ENCODE assay signal across 26 cellular contexts in genomic region chr10:121469797-121470606, GRCh38.
DNase-seq lines count a peak whose midpoint lies in the region; FAIRE-seq and TF ChIP-seq lines count a peak whose summit lies in the region.
"Had no signal": no experiment of that assay in that cellular context is flagged by ENCODE, and none has a peak within 500 bp of the region (broad histone marks: within the 10 kb centered on the region; RNA-seq: fewer than 3 reads in every experiment).

No MANE protein-coding gene starts in this region.

- H3K23me2 ChIP-seq in H1 (ENCODE audit: low read depth, low read length) = no peaks in the 10 kb centered on the region

- TF ChIP-seq EP300 in H1 (IDR thresholded peaks at IDR 0.05; ENCODE audit: borderline replicate concordance in 1 of 2, low read depth in 2 of 2, low read length in 2 of 2) = no peak

- no peak overlapping the region for H3K18ac ChIP-seq in H1 (ENCODE audit: extremely low read depth, low read length)

- H2BK15ac ChIP-seq in H1 (ENCODE audit: low read length) = no peak overlapping the region

- peaks cover 46% of the 10 kb centered on the region for H3K4me1 Mint-ChIP-seq in nephron progenitor cell

- intact Hi-C loops in uterus (cut with DNase I; ENCODE audit: low total_unique reads) = no loop called here

- CTCF ChIA-PET in H1 (lab: Charles Lee; ENCODE audit: partially characterized antibody) = interaction anchor here (1.0 kb wide), 1 partner anchor 109 kb away, joined by 3 read pairs; no protein-coding TSS in a partner anchor

- no peaks in the 10 kb centered on the region for H3K9me3 Mint-ChIP-seq in nephron progenitor cell
- H3K9me3 Mint-ChIP-seq: T-helper 1 cell treated with Interleukin-12 subunit alpha and Interleukin-12 subunit beta and Interleukin-4 antibody, amounts not matched to agents 30 μg/mL and 1 μg/mL, for 36 hours had no signal

- H2AK5ac ChIP-seq in H1 (ENCODE audit: low read depth, low read length) = no peak overlapping the region

- 88% methylated on average over 19 of the region's 19 CpGs; no CpG with 5 or more reads in 1 of the 2 experiments for WGBS in H1 (ENCODE audit: extremely low coverage in 1 of 2, insufficient coverage in 1 of 2, insufficient read length in 1 of 2, insufficient replicate concordance in 2 of 2, low coverage in 1 of 2, low lambda C conversion rate in 2 of 2, missing lambda C conversion rate in 1 of 2), 2 experiments

- H3K27ac ChIP-seq in H1 (ENCODE audit: low read depth, low read length) = no peak overlapping the region
- peak overlapping the region; percentile 13 to 49 for H3K27ac ChIP-seq in uterus
- no peak overlapping the region for H3K27ac ChIP-seq in right atrium auricular region
- H3K27ac ChIP-seq in coronary artery = no peak overlapping the region
- H3K27ac ChIP-seq: BLaER1 treated with 17β-estradiol and CSF1 and Interleukin-3, amounts not matched to agents 10 nM and 100 nM; esophagus squamous epithelium; SK-N-MC; tibial nerve had no signal

- H3K27me3 Mint-ChIP-seq in nephron progenitor cell (ENCODE audit: low read depth, poor library complexity) = peaks cover 11% of the 10 kb centered on the region

- no peaks in the 10 kb centered on the region for H3K9me3 ChIP-seq in H1 (ENCODE audit: insufficient read depth in 2 of 2, low read depth in 1 of 2, low read length in 1 of 2)
- no peaks in the 10 kb centered on the region for H3K9me3 ChIP-seq in uterus
- H3K9me3 ChIP-seq in right atrium auricular region = no peaks in the 10 kb centered on the region
- H3K9me3 ChIP-seq: BLaER1 treated with 17β-estradiol and CSF1 and Interleukin-3, amounts not matched to agents 10 nM and 100 nM; esophagus squamous epithelium; tibial nerve had no signal

- POLR2A ChIA-PET in H1 (lab: Charles Lee; ENCODE audit: partially characterized antibody) = no interaction called here

- H2BK12ac ChIP-seq in H1 (ENCODE audit: low read depth, low read length) = no peak overlapping the region

- peak; percentile 19 for DNase-seq in NCI-H526 treated with DMSO at 0.1 percent for 48 hours (lab: John Stamatoyannopoulos, UW)
- DNase-seq in H1 (ENCODE audit: low read depth in 1 of 2, low spot score in 2 of 2) = no peak
- DNase-seq in nephron progenitor cell = no peak
- DNase-seq in uterus = no peak
- no peak for DNase-seq in right atrium auricular region (ENCODE audit: low spot score)
- no peak for DNase-seq in 8988T
- no peak for DNase-seq in coronary artery (ENCODE audit: low spot score)
- DNase-seq: activated CD4-positive, alpha-beta memory T cell treated with anti-CD3 and anti-CD28 coated beads for 36 hours; activated T-cell treated with anti-CD3 and anti-CD28 coated beads, Interleukin-2, amount 50 U/mL, for 72 hours; central memory CD4-positive, alpha-beta T cell; dermis blood vessel endothelial cell; esophagus squamous epithelium; H7; Kasumi-1; NCI-H1436; NCI-H2081; NCI-H2227 treated with DMSO at 0.1 percent for 48 hours; stimulated activated CD4-positive, alpha-beta T cell treated with anti-CD3 and anti-CD28 coated beads, Interleukin-4, amount 100 ng/mL, for 24 hours had no signal

- H3K4me1 ChIP-seq in H1 (replicated peaks in 1 of 4; ENCODE audit: control insufficient read depth in 3 of 4, insufficient read depth in 4 of 4, low read length in 3 of 4) (no peaks in the 10 kb centered on the region; a peak in 1 of 7 replicates), uterus (no peaks in the 10 kb centered on the region), right atrium auricular region (no peaks in the 10 kb centered on the region)
- H3K4me1 ChIP-seq: BLaER1 treated with 17β-estradiol and CSF1 and Interleukin-3, amounts not matched to agents 10 nM and 100 nM; tibial nerve had no signal

- H3K4me3 Mint-ChIP-seq in nephron progenitor cell = peak overlapping the region; percentile 18
- H3K4me3 Mint-ChIP-seq: activated CD4-positive, alpha-beta memory T cell treated with anti-CD3 and anti-CD28 coated beads for 36 hours; activated T-cell treated with anti-CD3 and anti-CD28 coated beads, Interleukin-2, amount 50 U/mL, for 72 hours; T-helper 1 cell treated with Interleukin-12 subunit alpha and Interleukin-12 subunit beta and Interleukin-4 antibody, amounts not matched to agents 30 μg/mL and 1 μg/mL, for 36 hours had no signal

- no peak overlapping the region for H3K14ac ChIP-seq in H1 (ENCODE audit: insufficient read length)

- TF ChIP-seq CTCF in H1 (IDR thresholded peaks at IDR 0.05; ENCODE audit: control extremely low read depth in 1 of 3, insufficient read depth in 1 of 3, low read depth in 1 of 3, low read length in 3 of 3) = no peak
- no peak for TF ChIP-seq CTCF in nephron progenitor cell (IDR thresholded peaks at IDR 0.05)
- no peak for TF ChIP-seq CTCF in uterus (IDR thresholded peaks at IDR 0.05)
- TF ChIP-seq CTCF in right atrium auricular region (IDR thresholded peaks at IDR 0.05) = no peak
- no peak for TF ChIP-seq CTCF in coronary artery (IDR thresholded peaks at IDR 0.05)

- TF ChIP-seq POLR2A in H1 (IDR thresholded peaks at IDR 0.05; ENCODE audit: control extremely low read depth in 1 of 2, low read depth in 2 of 2, low read length in 2 of 2) (no peak), uterus (IDR thresholded peaks at IDR 0.05) (no peak)

- TF ChIP-seq RAD21 in H1 (IDR thresholded peaks at IDR 0.05 in 1 of 2, conservative IDR thresholded peaks at IDR 0.05 in 1 of 2; ENCODE audit: low read depth in 2 of 2, low read length in 2 of 2) = no peak

- no peaks in the 10 kb centered on the region for H3K36me3 ChIP-seq in H1 (ENCODE audit: control insufficient read depth in 2 of 4, insufficient read depth in 4 of 4, low read length in 3 of 4)
- no peaks in the 10 kb centered on the region for H3K36me3 ChIP-seq in uterus
- H3K36me3 ChIP-seq in right atrium auricular region = no peaks in the 10 kb centered on the region
- H3K36me3 ChIP-seq: BLaER1 treated with 17β-estradiol and CSF1 and Interleukin-3, amounts not matched to agents 10 nM and 100 nM; esophagus squamous epithelium; tibial nerve had no signal

- no peak overlapping the region for H3K56ac ChIP-seq in H1 (replicated peaks; ENCODE audit: insufficient read length, low read depth, low read length)

- no peak overlapping the region for H3K23ac ChIP-seq in H1 (ENCODE audit: insufficient read length)

- no peak overlapping the region for H2BK5ac ChIP-seq in H1 (ENCODE audit: low read depth, low read length)

- H3K27ac Mint-ChIP-seq in nephron progenitor cell = peak overlapping the region; percentile 42
- H3K27ac Mint-ChIP-seq: activated CD4-positive, alpha-beta memory T cell treated with anti-CD3 and anti-CD28 coated beads for 36 hours; activated T-cell treated with anti-CD3 and anti-CD28 coated beads, Interleukin-2, amount 50 U/mL, for 72 hours; T-helper 1 cell treated with Interleukin-12 subunit alpha and Interleukin-12 subunit beta and Interleukin-4 antibody, amounts not matched to agents 30 μg/mL and 1 μg/mL, for 36 hours had no signal

- FAIRE-seq in H1 (lab: Jason Lieb, UNC) = no peak
- FAIRE-seq: frontal cortex, GM12891, TTC549 had no signal

- H2BK120ac ChIP-seq in H1 (replicated peaks; ENCODE audit: low read depth, low read length) = no peak overlapping the region

- H3K79me1 ChIP-seq in H1 (ENCODE audit: low read depth, low read length) = no peaks in the 10 kb centered on the region

- H3K79me2 ChIP-seq in H1 (ENCODE audit: control insufficient read depth in 1 of 2, insufficient read depth in 2 of 2, low read length in 2 of 2) = no peaks in the 10 kb centered on the region

- no peak overlapping the region for H3K4ac ChIP-seq in H1 (replicated peaks; ENCODE audit: insufficient read length, low read depth, low read length)

- no peak overlapping the region for H3K4me3 ChIP-seq in H1 (ENCODE audit: extremely low read depth in 1 of 4, insufficient read depth in 2 of 4, low read depth in 3 of 4, low read length in 4 of 4)
- H3K4me3 ChIP-seq in uterus = no peak overlapping the region
- no peak overlapping the region for H3K4me3 ChIP-seq in right atrium auricular region
- H3K4me3 ChIP-seq in coronary artery = no peak overlapping the region
- H3K4me3 ChIP-seq: BLaER1 treated with 17β-estradiol and CSF1 and Interleukin-3, amounts not matched to agents 10 nM and 100 nM; esophagus squamous epithelium; lung; SK-N-MC; tibial nerve had no signal

- H4K91ac ChIP-seq in H1 (replicated peaks; ENCODE audit: insufficient read length, low read length) = no peak overlapping the region

- no peaks in the 10 kb centered on the region for H3K36me3 Mint-ChIP-seq in nephron progenitor cell (ENCODE audit: low read depth)
- H3K36me3 Mint-ChIP-seq: activated CD4-positive, alpha-beta memory T cell treated with anti-CD3 and anti-CD28 coated beads for 36 hours had no signal

- H3K27me3 ChIP-seq in H1 (replicated peaks in 1 of 4; ENCODE audit: control insufficient read depth in 3 of 4, extremely low read depth in 1 of 4, insufficient read depth in 3 of 4, low read length in 3 of 4) (0 out of 7 replicates have a peak, but pooled peaks cover 0 to 4% (median 0%) of the 10 kb centered on the region in 4 experiments), uterus (no peaks in the 10 kb centered on the region), right atrium auricular region (no peaks in the 10 kb centered on the region)
- H3K27me3 ChIP-seq: BLaER1 treated with 17β-estradiol and CSF1 and Interleukin-3, amounts not matched to agents 10 nM and 100 nM; esophagus squamous epithelium; tibial nerve had no signal

- H2BK20ac ChIP-seq in H1 (ENCODE audit: low read length) = no peak overlapping the region

- no peaks in the 10 kb centered on the region for H4K20me1 ChIP-seq in H1 (replicated peaks in 1 of 2; ENCODE audit: control insufficient read depth in 1 of 2, insufficient read depth in 2 of 2, low read length in 2 of 2)
- H4K20me1 ChIP-seq: BLaER1 treated with 17β-estradiol and CSF1 and Interleukin-3, amounts not matched to agents 10 nM and 100 nM had no signal

- H3K9ac ChIP-seq in H1 (replicated peaks in 1 of 4; ENCODE audit: extremely low read depth in 1 of 4, low read depth in 3 of 4, low read length in 3 of 4) = no peak overlapping the region
- H3K9ac ChIP-seq: BLaER1 treated with 17β-estradiol and CSF1 and Interleukin-3, amounts not matched to agents 10 nM and 100 nM had no signal

- H3K4me2 ChIP-seq in H1 (ENCODE audit: insufficient read depth in 1 of 2, low read depth in 2 of 2, low read length in 2 of 2) = no peak overlapping the region
- H3K4me2 ChIP-seq: BLaER1 treated with 17β-estradiol and CSF1 and Interleukin-3, amounts not matched to agents 10 nM and 100 nM had no signal

- 0 out of 2 replicates have a peak overlapping the region, but pooled peaks have one; percentile 33 for H2AFZ ChIP-seq in H1 (ENCODE audit: low read length)

- no peak overlapping the region for H4K5ac ChIP-seq in H1 (ENCODE audit: insufficient read length, low read depth, low read length)

- H4K8ac ChIP-seq in H1 (ENCODE audit: extremely low read depth, insufficient read depth, low read length) = no peak overlapping the region; the same call in 1 of the 2 replicates

TF ChIP-seq in H1, 55 proteins besides CTCF, POLR2A, EP300 and RAD21 (continues in another document):
- no peak for TF ChIP-seq SUZ12 (IDR thresholded peaks at IDR 0.05; ENCODE audit: low read length)
- TF ChIP-seq RBBP5 (IDR thresholded peaks at IDR 0.05; ENCODE audit: borderline replicate concordance, low read depth, low read length) = no peak
- no peak for TF ChIP-seq BACH1 (IDR thresholded peaks at IDR 0.05; ENCODE audit: low read length)
- TF ChIP-seq MAFK (IDR thresholded peaks at IDR 0.05; ENCODE audit: low read depth, low read length) = no peak
- no peak for TF ChIP-seq SP4 (IDR thresholded peaks at IDR 0.05; ENCODE audit: low read length)

Comparison
In these comparisons a context has a peak if more than half of its experiments do, and no peak if none do; other contexts are left out.
1. H3K27ac ChIP-seq: peak in uterus (2 of 2); none in H1 (single experiment), right atrium auricular region (0 of 2) and coronary artery (0 of 2).